ENCODE assay signal across 1 cellular context in genomic region chr1:230145505-230145899, GRCh38.
TF ChIP-seq lines count a peak whose summit lies in the region.

No MANE protein-coding gene starts in this region.

TF ChIP-seq in HEK293, 187 proteins besides CTCF, POLR2A, EP300 and RAD21 (continued from another document and continues in another):
- TF ChIP-seq INSM2 (tag by site-specific recombination; IDR thresholded peaks at IDR 0.05) (peak; percentile 14; the same call in 1 of the 2 replicates), ZSCAN16 (tag by site-specific recombination; IDR thresholded peaks at IDR 0.05) (no peak), ZBTB48 (tag by site-specific recombination; IDR thresholded peaks at IDR 0.05) (0 out of 2 replicates have a peak, but pooled peaks have one; percentile 14), WT1 (tag by site-specific recombination; IDR thresholded peaks at IDR 0.05) (no peak), GLIS1 (tag by site-specific recombination; IDR thresholded peaks at IDR 0.05) (no peak), ZNF24 (tag by site-specific recombination; IDR thresholded peaks at IDR 0.05) (0 out of 2 replicates have a peak, but pooled peaks have one; percentile 29), ZNF114 (tag by site-specific recombination; IDR thresholded peaks at IDR 0.05) (no peak), ZNF664 (tag by site-specific recombination; IDR thresholded peaks at IDR 0.05) (no peak), TCF7L2 (IDR thresholded peaks at IDR 0.05; ENCODE audit: borderline replicate concordance, low read depth, low read length) (no peak), SP7 (tag by site-specific recombination; IDR thresholded peaks at IDR 0.05) (peak; percentile 87), KLF1 (tag by site-specific recombination; IDR thresholded peaks at IDR 0.05) (no peak), ZBTB7A (tag by site-specific recombination; IDR thresholded peaks at IDR 0.05; ENCODE audit: low read depth) (no peak), ZNF398 (tag by site-specific recombination; IDR thresholded peaks at IDR 0.05) (no peak), ZNF76 (tag by site-specific recombination; IDR thresholded peaks at IDR 0.05; ENCODE audit: borderline replicate concordance, low read depth) (no peak), ZIC2 (tag by site-specific recombination; IDR thresholded peaks at IDR 0.05) (peak; percentile 86), ZNF626 (tag by site-specific recombination; IDR thresholded peaks at IDR 0.05) (no peak), OSR2 (tag by site-specific recombination; IDR thresholded peaks at IDR 0.05) (peak; percentile 65), ZFP37 (tag by site-specific recombination; IDR thresholded peaks at IDR 0.05) (no peak), TRIM28 (IDR thresholded peaks at IDR 0.05; ENCODE audit: borderline replicate concordance, low read length) (no peak), ZNF449 (tag by site-specific recombination; IDR thresholded peaks at IDR 0.05) (no peak), TSHZ1 (tag by site-specific recombination; IDR thresholded peaks at IDR 0.05; ENCODE audit: borderline replicate concordance) (no peak), ZNF324 (tag by site-specific recombination; IDR thresholded peaks at IDR 0.05) (0 out of 2 replicates have a peak, but pooled peaks have one; percentile 54), ZNF768 (tag by site-specific recombination; IDR thresholded peaks at IDR 0.05) (no peak), ZNF248 (tag by site-specific recombination; IDR thresholded peaks at IDR 0.05) (no peak), GLI4 (tag by site-specific recombination; IDR thresholded peaks at IDR 0.05) (no peak), ZFHX2 (tag by site-specific recombination; conservative IDR thresholded peaks at IDR 0.05) (peak; percentile 6; the same call in 1 of the 2 replicates), ZNF571 (tag by site-specific recombination; IDR thresholded peaks at IDR 0.05) (peak; percentile 93; the same call in 1 of the 2 replicates), ZNF266 (tag by site-specific recombination; IDR thresholded peaks at IDR 0.05; ENCODE audit: low read depth) (no peak), ZNF530 (tag by site-specific recombination; IDR thresholded peaks at IDR 0.05; ENCODE audit: low read depth) (no peak), ZNF473 (tag by site-specific recombination; IDR thresholded peaks at IDR 0.05) (peak; percentile 90), ZFP3 (tag by site-specific recombination; IDR thresholded peaks at IDR 0.05; ENCODE audit: low read depth) (no peak), ZBTB8A (tag by site-specific recombination; IDR thresholded peaks at IDR 0.05) (peak; percentile 67), ZNF362 (tag by site-specific recombination; IDR thresholded peaks at IDR 0.05) (no peak), ZNF837 (tag by site-specific recombination; IDR thresholded peaks at IDR 0.05) (no peak), ZNF747 (tag by site-specific recombination; IDR thresholded peaks at IDR 0.05) (no peak), ZNF140 (tag by site-specific recombination; IDR thresholded peaks at IDR 0.05) (no peak), ZNF707 (tag by site-specific recombination; IDR thresholded peaks at IDR 0.05) (no peak), ZNF404 (tag by site-specific recombination; IDR thresholded peaks at IDR 0.05) (no peak), ZNF785 (tag by site-specific recombination; IDR thresholded peaks at IDR 0.05) (no peak), ZBTB20 (tag by site-specific recombination; IDR thresholded peaks at IDR 0.05) (no peak), ZNF211 (tag by site-specific recombination; IDR thresholded peaks at IDR 0.05; ENCODE audit: low read depth) (no peak)
- TF ChIP-seq, protein P1, sequence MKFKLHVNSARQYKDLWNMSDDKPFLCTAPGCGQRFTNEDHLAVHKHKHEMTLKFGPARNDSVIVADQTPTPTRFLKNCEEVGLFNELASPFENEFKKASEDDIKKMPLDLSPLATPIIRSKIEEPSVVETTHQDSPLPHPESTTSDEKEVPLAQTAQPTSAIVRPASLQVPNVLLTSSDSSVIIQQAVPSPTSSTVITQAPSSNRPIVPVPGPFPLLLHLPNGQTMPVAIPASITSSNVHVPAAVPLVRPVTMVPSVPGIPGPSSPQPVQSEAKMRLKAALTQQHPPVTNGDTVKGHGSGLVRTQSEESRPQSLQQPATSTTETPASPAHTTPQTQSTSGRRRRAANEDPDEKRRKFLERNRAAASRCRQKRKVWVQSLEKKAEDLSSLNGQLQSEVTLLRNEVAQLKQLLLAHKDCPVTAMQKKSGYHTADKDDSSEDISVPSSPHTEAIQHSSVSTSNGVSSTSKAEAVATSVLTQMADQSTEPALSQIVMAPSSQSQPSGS (tag by site-specific recombination; IDR thresholded peaks at IDR 0.05; ENCODE audit: low read depth), result peak; percentile 25; the same call in 1 of the 2 replicates
- TF ChIP-seq, protein P2, sequence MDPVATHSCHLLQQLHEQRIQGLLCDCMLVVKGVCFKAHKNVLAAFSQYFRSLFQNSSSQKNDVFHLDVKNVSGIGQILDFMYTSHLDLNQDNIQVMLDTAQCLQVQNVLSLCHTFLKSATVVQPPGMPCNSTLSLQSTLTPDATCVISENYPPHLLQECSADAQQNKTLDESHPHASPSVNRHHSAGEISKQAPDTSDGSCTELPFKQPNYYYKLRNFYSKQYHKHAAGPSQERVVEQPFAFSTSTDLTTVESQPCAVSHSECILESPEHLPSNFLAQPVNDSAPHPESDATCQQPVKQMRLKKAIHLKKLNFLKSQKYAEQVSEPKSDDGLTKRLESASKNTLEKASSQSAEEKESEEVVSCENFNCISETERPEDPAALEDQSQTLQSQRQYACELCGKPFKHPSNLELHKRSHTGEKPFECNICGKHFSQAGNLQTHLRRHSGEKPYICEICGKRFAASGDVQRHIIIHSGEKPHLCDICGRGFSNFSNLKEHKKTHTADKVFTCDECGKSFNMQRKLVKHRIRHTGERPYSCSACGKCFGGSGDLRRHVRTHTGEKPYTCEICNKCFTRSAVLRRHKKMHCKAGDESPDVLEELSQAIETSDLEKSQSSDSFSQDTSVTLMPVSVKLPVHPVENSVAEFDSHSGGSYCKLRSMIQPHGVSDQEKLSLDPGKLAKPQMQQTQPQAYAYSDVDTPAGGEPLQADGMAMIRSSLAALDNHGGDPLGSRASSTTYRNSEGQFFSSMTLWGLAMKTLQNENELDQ (tag by site-specific recombination; IDR thresholded peaks at IDR 0.05; ENCODE audit: low read depth), result no peak
- TF ChIP-seq, protein P3, sequence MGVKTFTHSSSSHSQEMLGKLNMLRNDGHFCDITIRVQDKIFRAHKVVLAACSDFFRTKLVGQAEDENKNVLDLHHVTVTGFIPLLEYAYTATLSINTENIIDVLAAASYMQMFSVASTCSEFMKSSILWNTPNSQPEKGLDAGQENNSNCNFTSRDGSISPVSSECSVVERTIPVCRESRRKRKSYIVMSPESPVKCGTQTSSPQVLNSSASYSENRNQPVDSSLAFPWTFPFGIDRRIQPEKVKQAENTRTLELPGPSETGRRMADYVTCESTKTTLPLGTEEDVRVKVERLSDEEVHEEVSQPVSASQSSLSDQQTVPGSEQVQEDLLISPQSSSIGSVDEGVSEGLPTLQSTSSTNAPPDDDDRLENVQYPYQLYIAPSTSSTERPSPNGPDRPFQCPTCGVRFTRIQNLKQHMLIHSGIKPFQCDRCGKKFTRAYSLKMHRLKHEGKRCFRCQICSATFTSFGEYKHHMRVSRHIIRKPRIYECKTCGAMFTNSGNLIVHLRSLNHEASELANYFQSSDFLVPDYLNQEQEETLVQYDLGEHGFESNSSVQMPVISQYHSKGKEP (tag by site-specific recombination; IDR thresholded peaks at IDR 0.05), result peak; percentile 91; the same call in 1 of the 2 replicates
- TF ChIP-seq, protein P4, sequence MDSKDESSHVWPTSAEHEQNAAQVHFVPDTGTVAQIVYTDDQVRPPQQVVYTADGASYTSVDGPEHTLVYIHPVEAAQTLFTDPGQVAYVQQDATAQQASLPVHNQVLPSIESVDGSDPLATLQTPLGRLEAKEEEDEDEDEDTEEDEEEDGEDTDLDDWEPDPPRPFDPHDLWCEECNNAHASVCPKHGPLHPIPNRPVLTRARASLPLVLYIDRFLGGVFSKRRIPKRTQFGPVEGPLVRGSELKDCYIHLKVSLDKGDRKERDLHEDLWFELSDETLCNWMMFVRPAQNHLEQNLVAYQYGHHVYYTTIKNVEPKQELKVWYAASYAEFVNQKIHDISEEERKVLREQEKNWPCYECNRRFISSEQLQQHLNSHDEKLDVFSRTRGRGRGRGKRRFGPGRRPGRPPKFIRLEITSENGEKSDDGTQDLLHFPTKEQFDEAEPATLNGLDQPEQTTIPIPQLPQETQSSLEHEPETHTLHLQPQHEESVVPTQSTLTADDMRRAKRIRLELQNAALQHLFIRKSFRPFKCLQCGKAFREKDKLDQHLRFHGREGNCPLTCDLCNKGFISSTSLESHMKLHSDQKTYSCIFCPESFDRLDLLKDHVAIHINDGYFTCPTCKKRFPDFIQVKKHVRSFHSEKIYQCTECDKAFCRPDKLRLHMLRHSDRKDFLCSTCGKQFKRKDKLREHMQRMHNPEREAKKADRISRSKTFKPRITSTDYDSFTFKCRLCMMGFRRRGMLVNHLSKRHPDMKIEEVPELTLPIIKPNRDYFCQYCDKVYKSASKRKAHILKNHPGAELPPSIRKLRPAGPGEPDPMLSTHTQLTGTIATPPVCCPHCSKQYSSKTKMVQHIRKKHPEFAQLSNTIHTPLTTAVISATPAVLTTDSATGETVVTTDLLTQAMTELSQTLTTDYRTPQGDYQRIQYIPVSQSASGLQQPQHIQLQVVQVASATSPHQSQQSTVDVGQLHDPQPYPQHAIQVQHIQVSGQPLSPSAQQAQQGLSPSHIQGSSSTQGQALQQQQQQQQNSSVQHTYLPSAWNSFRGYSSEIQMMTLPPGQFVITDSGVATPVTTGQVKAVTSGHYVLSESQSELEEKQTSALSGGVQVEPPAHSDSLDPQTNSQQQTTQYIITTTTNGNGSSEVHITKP (tag by site-specific recombination; IDR thresholded peaks at IDR 0.05), result peak; percentile 80
- TF ChIP-seq, protein P5, sequence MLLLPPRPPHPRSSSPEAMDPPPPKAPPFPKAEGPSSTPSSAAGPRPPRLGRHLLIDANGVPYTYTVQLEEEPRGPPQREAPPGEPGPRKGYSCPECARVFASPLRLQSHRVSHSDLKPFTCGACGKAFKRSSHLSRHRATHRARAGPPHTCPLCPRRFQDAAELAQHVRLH (tag by site-specific recombination; IDR thresholded peaks at IDR 0.05), result no peak
